Comparison of ENCODE assay signal across 1 cellular context in genomic region chr6:168210239-168211107, GRCh38.
TF ChIP-seq lines count a peak whose summit lies in the region.

No MANE protein-coding gene starts in this region.

TF ChIP-seq in WTC11, 78 proteins besides CTCF, POLR2A, EP300 and RAD21 (continued from another document):
- TF ChIP-seq ZNF532 (CRISPR knock-in tag; IDR thresholded peaks at IDR 0.05; ENCODE audit: borderline replicate concordance) (no peak), JAZF1 (CRISPR knock-in tag; IDR thresholded peaks at IDR 0.05) (no peak)
TF ChIP-seq in WTC11: peak in this region for 0.
